Comparison of ENCODE assay signal across 12 cellular contexts in genomic region chr20:32605167-32605656, GRCh38. TPM values are rescaled to one million over a fixed set of nuclear protein-coding genes. Genes with fewer than 3 reads are reported as not detected.
DNase-seq lines count a peak whose midpoint lies in the region; ATAC-seq and TF ChIP-seq lines count a peak whose summit lies in the region.
"Had no signal": no experiment of that assay in that cellular context is flagged by ENCODE, and none has a peak within 500 bp of the region (broad histone marks: within the 10 kb centered on the region; RNA-seq: fewer than 3 reads in every experiment).

No MANE protein-coding gene starts in this region.

- no peak overlapping the region for H3K4me3 ChIP-seq in DND-41 (ENCODE audit: low read depth in 1 of 2, low read length in 2 of 2)
- no peak overlapping the region for H3K4me3 ChIP-seq in fibroblast of mammary gland (ENCODE audit: control insufficient read depth, low read depth, low read length)
- H3K4me3 ChIP-seq in trophoblast cell (ENCODE audit: low read depth, low read length): no peak overlapping the region
- H3K4me3 ChIP-seq: stomach had no signal

- H3K14ac ChIP-seq in trophoblast cell (ENCODE audit: low read length): no peak overlapping the region

- no peaks in the 10 kb centered on the region for H4K20me1 ChIP-seq in DND-41 (ENCODE audit: insufficient read depth, low read length)

- H3K9ac ChIP-seq in DND-41 (ENCODE audit: low read depth, low read length) (no peak overlapping the region), trophoblast cell (ENCODE audit: low read length) (no peak overlapping the region)

- H3K79me1 ChIP-seq in trophoblast cell (ENCODE audit: low read length): no peaks in the 10 kb centered on the region

- no peaks in the 10 kb centered on the region for H3K9me3 ChIP-seq in DND-41 (ENCODE audit: insufficient read depth, low read length, severe bottlenecking)
- no peaks in the 10 kb centered on the region for H3K9me3 ChIP-seq in trophoblast cell (ENCODE audit: insufficient read depth, low read depth, low read length)
- H3K9me3 ChIP-seq: stomach had no signal

- H4K8ac ChIP-seq in trophoblast cell (ENCODE audit: low read depth, low read length): no peak overlapping the region

- peak; percentile 31; the same call in 1 of the 3 replicates for ATAC-seq in DND-41 (ENCODE audit: insufficient read depth, low read depth)
- ATAC-seq in HG02623 (IDR thresholded peaks at IDR 0.05; ENCODE audit: unreplicated experiment): no peak

- H3K27me3 ChIP-seq in DND-41 (ENCODE audit: insufficient read depth, low read length, poor library complexity) (peaks cover 3% of the 10 kb centered on the region), trophoblast cell (ENCODE audit: insufficient read depth, low read length) (no peaks in the 10 kb centered on the region)

- no peak overlapping the region for H4K12ac ChIP-seq in trophoblast cell (ENCODE audit: low read depth, low read length)

- H3K4me2 ChIP-seq in DND-41 (ENCODE audit: insufficient read depth, low read length) (no peak overlapping the region), trophoblast cell (ENCODE audit: low read length) (no peak overlapping the region)

- no peak overlapping the region for H2BK12ac ChIP-seq in trophoblast cell (ENCODE audit: low read length)

- TF ChIP-seq CTCF in DND-41 (IDR thresholded peaks at IDR 0.05; ENCODE audit: borderline replicate concordance, extremely low read depth, low read length, poor library complexity, severe bottlenecking) (no peak), fibroblast of mammary gland (conservative IDR thresholded peaks at IDR 0.05; ENCODE audit: control insufficient read depth, insufficient read depth, low read depth, low read length) (no peak)

- H4K91ac ChIP-seq in trophoblast cell (ENCODE audit: low read depth, low read length): no peak overlapping the region

- no peak for DNase-seq in DND-41
- DNase-seq in NOMO-1 (lab: John Stamatoyannopoulos, UW; ENCODE audit: unreplicated experiment in 2 of 2): peak; percentile 37 to 45
- peak; percentile 3 for DNase-seq in fibroblast of mammary gland (ENCODE audit: low read depth)
- peak; percentile 35 to 43 for DNase-seq in trophoblast cell
- no peak for DNase-seq in NCI-H748 treated with DMSO at 0.1 percent for 48 hours (lab: John Stamatoyannopoulos, UW)
- no peak for DNase-seq in stimulated activated CD4-positive, alpha-beta T cell treated with anti-CD3 and anti-CD28 coated beads, Interleukin-12 subunit alpha, Interleukin-12 subunit beta, amount 100 ng/mL, for 4 hours
- DNase-seq: activated effector memory CD4-positive, alpha-beta T cell treated with anti-CD3 and anti-CD28 coated beads, Interleukin-2, amount 50 U/mL, for 16 hours; effector memory CD4-positive, alpha-beta T cell; MM.1S; stomach had no signal

- no peak overlapping the region for H3K23ac ChIP-seq in trophoblast cell (ENCODE audit: low read length)

- H3K27ac ChIP-seq in DND-41 (ENCODE audit: low read length): no peak overlapping the region
- H3K27ac ChIP-seq in trophoblast cell (ENCODE audit: low read depth, low read length): no peak overlapping the region
- H3K27ac ChIP-seq: RWPE1, stomach had no signal

- H3K79me2 ChIP-seq in DND-41 (ENCODE audit: insufficient read depth, low read length) (no peaks in the 10 kb centered on the region), trophoblast cell (ENCODE audit: control insufficient read depth, insufficient read depth, low read length, poor library complexity) (no peaks in the 10 kb centered on the region)

- no CpG with 5 or more reads among the region's 12 CpGs for WGBS in trophoblast cell (ENCODE audit: extremely low coverage, insufficient coverage, insufficient read length)

- H2BK120ac ChIP-seq in trophoblast cell (ENCODE audit: insufficient read depth, low read length, poor library complexity): no peak overlapping the region

- H2BK5ac ChIP-seq in trophoblast cell (ENCODE audit: low read depth, low read length, poor library complexity): no peak overlapping the region

- H2AFZ ChIP-seq in DND-41 (ENCODE audit: low read depth, low read length) (no peak overlapping the region), trophoblast cell (ENCODE audit: insufficient read depth, low read length, poor library complexity) (no peak overlapping the region)

- H3K4me1 ChIP-seq in DND-41 (ENCODE audit: insufficient read depth, low read length): no peaks in the 10 kb centered on the region
- H3K4me1 ChIP-seq in trophoblast cell (ENCODE audit: control insufficient read depth in 1 of 2, insufficient read depth in 2 of 2, low read length in 2 of 2): no peaks in the 10 kb centered on the region
- H3K4me1 ChIP-seq: stomach had no signal

- no peak overlapping the region for H3K18ac ChIP-seq in trophoblast cell (ENCODE audit: low read length)

- no peak overlapping the region for H2AK5ac ChIP-seq in trophoblast cell (ENCODE audit: low read length)

- no peaks in the 10 kb centered on the region for H3K36me3 ChIP-seq in DND-41 (ENCODE audit: insufficient read depth, low read length)
- H3K36me3 ChIP-seq in trophoblast cell (ENCODE audit: control insufficient read depth in 1 of 2, insufficient read depth in 2 of 2, low read length in 2 of 2): no peaks in the 10 kb centered on the region
- H3K36me3 ChIP-seq: stomach had no signal

- no peak overlapping the region for H3K4ac ChIP-seq in trophoblast cell (ENCODE audit: low read depth, low read length)

RNA-seq across cellular contexts. Expression of gene NOL4L, which starts 20.1 kb away (rescaled TPM):
- 38.6 and 40.8 TPM in 2 replicates for polyA plus RNA-seq in trophoblast cell (2013)

Comparison
In these comparisons a context has a peak if more than half of its experiments do, and no peak if none do; other contexts are left out.
1. DNase-seq: peak in NOMO-1 (2 of 2), fibroblast of mammary gland (single experiment) and trophoblast cell (2 of 2); none in DND-41 (single experiment), NCI-H748 treated with DMSO at 0.1 percent for 48 hours (single experiment) and stimulated activated CD4-positive, alpha-beta T cell treated with anti-CD3 and anti-CD28 coated beads, Interleukin-12 subunit alpha, Interleukin-12 subunit beta, amount 100 ng/mL, for 4 hours (single experiment).